ENCODE assay signal across 6 cellular contexts in the genomic region with DNA sequence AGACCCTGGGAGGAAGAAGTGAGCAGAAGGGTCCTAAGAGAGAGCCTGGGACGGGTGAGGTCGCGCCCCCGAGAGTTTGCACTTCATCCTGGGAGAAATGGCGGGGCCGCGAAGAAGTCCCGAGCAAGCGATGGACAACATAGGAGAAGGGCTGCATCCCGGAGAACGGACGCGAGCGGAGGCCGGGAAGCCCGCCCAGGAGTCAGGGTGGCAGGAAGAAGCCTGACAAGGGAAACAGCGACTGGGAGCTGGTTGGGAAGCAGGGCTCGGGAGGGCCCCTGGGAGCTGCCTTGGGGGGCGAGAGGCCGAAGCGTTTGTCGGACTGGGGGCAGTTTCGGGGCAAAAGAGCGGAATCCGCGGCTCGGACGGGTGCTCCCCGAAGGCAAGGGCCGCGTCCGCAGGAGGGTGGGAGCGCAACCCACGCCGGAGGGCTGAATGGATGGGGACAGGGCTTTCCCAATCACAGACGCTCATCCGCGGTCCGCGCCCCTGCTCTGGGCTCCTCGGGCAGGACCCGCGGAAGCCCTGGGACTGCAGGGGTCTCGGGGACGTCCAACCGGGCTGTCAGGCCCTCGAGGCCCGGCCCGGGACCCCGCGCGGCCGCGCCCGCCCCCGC. TPM values are rescaled to one million over a fixed set of nuclear protein-coding genes. Genes with fewer than 3 reads are reported as not detected.
DNase-seq lines count a peak whose midpoint lies in the region; ATAC-seq and TF ChIP-seq lines count a peak whose summit lies in the region.

No MANE protein-coding gene starts in this region.

- DNase-seq in OCI-LY7 (ENCODE audit: low spot score) (peak; percentile 28), cardiac muscle cell (ENCODE audit: low read depth in 1 of 2, low spot score in 1 of 2) (peak in 1 of 2 donors; percentile 38), testis (no peak), HUDEP-2 (lab: John Stamatoyannopoulos, UW; ENCODE audit: unreplicated experiment in 76 of 76) (no peak), NCI-H1092 treated with DMSO at 0.1 percent for 48 hours (lab: John Stamatoyannopoulos, UW) (no peak)

- H4K20me1 ChIP-seq in OCI-LY7 (ENCODE audit: insufficient read depth, low read length) = 0 out of 2 replicates have a peak, but pooled peaks cover 5% of the 10 kb centered on the region

- H3K4me1 ChIP-seq in OCI-LY7 (ENCODE audit: insufficient read depth, low read length, poor library complexity, severe bottlenecking) (peaks cover 37% of the 10 kb centered on the region), cardiac muscle cell (ENCODE audit: low read depth) (peaks cover 28% of the 10 kb centered on the region), testis (peaks cover 36% of the 10 kb centered on the region)

- H3K27me3 ChIP-seq in cardiac muscle cell (no peaks in the 10 kb centered on the region), testis (no peaks in the 10 kb centered on the region)

- intact Hi-C loops in OCI-LY7 (cut with micrococcal nuclease; ENCODE audit: unreplicated experiment) = no loop called here
- intact Hi-C loops in testis (cut with DNase I; ENCODE audit: low total_unique reads) = no loop called here

- 0 to 1% methylated on average over 21 to 56 of the region's 56 CpGs for WGBS in testis, 2 donors

- POLR2A ChIA-PET in OCI-LY7 (lab: Charles Lee) = interaction anchor here (0.6 to 0.8 kb wide), 2 partner anchors 11 to 1176 kb away, joined by 3 to 4 read pairs; no protein-coding TSS in a partner anchor

- ATAC-seq in GM19455 (IDR thresholded peaks at IDR 0.05; ENCODE audit: unreplicated experiment) = peak; percentile 9

- CTCF ChIA-PET in OCI-LY7 (lab: Charles Lee; ENCODE audit: unreplicated experiment) = interaction anchor here (0.5 kb wide), 1 partner anchor 16 kb away, joined by 5 read pairs; no protein-coding TSS in a partner anchor

- TF ChIP-seq POLR2A in testis (IDR thresholded peaks at IDR 0.05) = no peak

- peak overlapping the region; percentile 71 for H3K27ac ChIP-seq in OCI-LY7 (ENCODE audit: low read depth, low read length, poor library complexity, severe bottlenecking)
- H3K27ac ChIP-seq in cardiac muscle cell = peak overlapping the region; percentile 69
- peak overlapping the region; percentile 27 to 85 for H3K27ac ChIP-seq in testis

- H3K36me3 ChIP-seq in OCI-LY7 (ENCODE audit: insufficient read depth, low read length) = peaks cover 5% of the 10 kb centered on the region; the same call in 1 of the 2 replicates
- H3K36me3 ChIP-seq in cardiac muscle cell = no peaks in the 10 kb centered on the region
- no peaks in the 10 kb centered on the region for H3K36me3 ChIP-seq in testis (ENCODE audit: low read depth, missing control alignments)

- no TSS peak for BruUV-seq in OCI-LY7 (replicated peaks; lab: Mats Ljungman, UMichigan)

- H2AFZ ChIP-seq in OCI-LY7 (ENCODE audit: low read length) = no peak overlapping the region

- no peak for TF ChIP-seq CTCF in OCI-LY7 (conservative IDR thresholded peaks at IDR 0.05; ENCODE audit: low read length)
- TF ChIP-seq CTCF in cardiac muscle cell (IDR thresholded peaks at IDR 0.05; ENCODE audit: low read depth, low read length) = no peak
- no peak for TF ChIP-seq CTCF in testis (IDR thresholded peaks at IDR 0.05)

- peak overlapping the region; percentile 98 for H3K4me2 ChIP-seq in OCI-LY7 (ENCODE audit: low read length)

- H3K4me3 ChIP-seq in OCI-LY7 (ENCODE audit: low read depth, low read length, poor library complexity, severe bottlenecking) (peak overlapping the region; percentile 98), cardiac muscle cell (peak overlapping the region; percentile 97), testis (peak overlapping the region; percentile 89)

- H3K9me3 ChIP-seq in OCI-LY7 (ENCODE audit: low read length) (no peaks in the 10 kb centered on the region), cardiac muscle cell (ENCODE audit: low read depth) (no peaks in the 10 kb centered on the region), testis (no peaks in the 10 kb centered on the region)

- peaks cover 35% of the 10 kb centered on the region for H3K79me2 ChIP-seq in OCI-LY7 (ENCODE audit: insufficient read depth, low read depth, low read length)

- H3K9me2 ChIP-seq in OCI-LY7 (ENCODE audit: insufficient read depth, low read length) = no peaks in the 10 kb centered on the region

RNA-seq across cellular contexts. Expression of a gene that starts 0.5 kb away (rescaled TPM):
- total RNA-seq in OCI-LY7 (2014; rRNA removed; shearing (Covaris generic)) = 98.7 and 130 TPM in 2 replicates
- total RNA-seq in OCI-LY7 (2022) (64.2 and 71.3 TPM in 2 replicates), cardiac muscle cell (198 and 203 TPM in 2 replicates), testis (100 to 1,000 TPM; 127 to 140 TPM)
- polyA plus RNA-seq in cardiac muscle cell (145 and 159 TPM in 2 replicates), testis (ENCODE audit: insufficient read depth, low read depth, low replicate concordance) (51.1 TPM)

RNA-seq across cellular contexts. Expression of a gene that starts 20.4 kb away (rescaled TPM):
- 5.6 and 7.9 TPM in 2 replicates for total RNA-seq in OCI-LY7 (2014; rRNA removed; shearing (Covaris generic))
- 13.1 and 16.4 TPM in 2 replicates for total RNA-seq in OCI-LY7 (2022)
- total RNA-seq in cardiac muscle cell = 11.2 and 16.3 TPM in 2 replicates
- 5.9 and 14.3 TPM in 2 replicates for polyA plus RNA-seq in cardiac muscle cell
- 10 to 100 TPM; 10.6 to 16.7 TPM for total RNA-seq in testis
- 1.1 TPM for polyA plus RNA-seq in testis (ENCODE audit: insufficient read depth, low read depth, low replicate concordance)

RNA-seq across cellular contexts. Expression of a gene that starts 20.4 kb away (rescaled TPM):
- 13.4 and 21.3 TPM in 2 replicates for total RNA-seq in OCI-LY7 (2014; rRNA removed; shearing (Covaris generic))
- 46.4 and 49.9 TPM in 2 replicates for total RNA-seq in OCI-LY7 (2022)
- 58.0 and 62.5 TPM in 2 replicates for total RNA-seq in cardiac muscle cell
- polyA plus RNA-seq in cardiac muscle cell = 53.7 and 58.5 TPM in 2 replicates
- 100 to 1,000 TPM in 1 of 2 donors, 10 to 100 TPM in 1; 80.1 to 108 TPM for total RNA-seq in testis
- 50.1 TPM for polyA plus RNA-seq in testis (ENCODE audit: insufficient read depth, low read depth, low replicate concordance)

RNA-seq across cellular contexts. Expression of a gene that starts 21.4 kb away (rescaled TPM):
- total RNA-seq in OCI-LY7 (2014; rRNA removed; shearing (Covaris generic)) = 9.4 and 9.6 TPM in 2 replicates
- 39.1 and 44.4 TPM in 2 replicates for total RNA-seq in OCI-LY7 (2022)
- total RNA-seq in cardiac muscle cell = 5.3 and 9.3 TPM in 2 replicates
- 9.1 and 20.8 TPM in 2 replicates for polyA plus RNA-seq in cardiac muscle cell
- total RNA-seq in testis = 10 to 100 TPM; 14.7 to 26.5 TPM
- 13.3 TPM for polyA plus RNA-seq in testis (ENCODE audit: insufficient read depth, low read depth, low replicate concordance)

RNA-seq across cellular contexts. Expression of a gene that starts 36.5 kb away (rescaled TPM):
- 13.9 and 24.0 TPM in 2 replicates for total RNA-seq in OCI-LY7 (2014; rRNA removed; shearing (Covaris generic))
- total RNA-seq in OCI-LY7 (2022) = 52.8 and 54.9 TPM in 2 replicates
- 24.4 and 39.7 TPM in 2 replicates for total RNA-seq in cardiac muscle cell
- 19.2 and 21.3 TPM in 2 replicates for polyA plus RNA-seq in cardiac muscle cell
- total RNA-seq in testis = 100 to 1,000 TPM; 149 to 200 TPM
- 104 TPM for polyA plus RNA-seq in testis (ENCODE audit: insufficient read depth, low read depth, low replicate concordance)
